9 cellular contexts compared by ENCODE assay signal in the genomic region with DNA sequence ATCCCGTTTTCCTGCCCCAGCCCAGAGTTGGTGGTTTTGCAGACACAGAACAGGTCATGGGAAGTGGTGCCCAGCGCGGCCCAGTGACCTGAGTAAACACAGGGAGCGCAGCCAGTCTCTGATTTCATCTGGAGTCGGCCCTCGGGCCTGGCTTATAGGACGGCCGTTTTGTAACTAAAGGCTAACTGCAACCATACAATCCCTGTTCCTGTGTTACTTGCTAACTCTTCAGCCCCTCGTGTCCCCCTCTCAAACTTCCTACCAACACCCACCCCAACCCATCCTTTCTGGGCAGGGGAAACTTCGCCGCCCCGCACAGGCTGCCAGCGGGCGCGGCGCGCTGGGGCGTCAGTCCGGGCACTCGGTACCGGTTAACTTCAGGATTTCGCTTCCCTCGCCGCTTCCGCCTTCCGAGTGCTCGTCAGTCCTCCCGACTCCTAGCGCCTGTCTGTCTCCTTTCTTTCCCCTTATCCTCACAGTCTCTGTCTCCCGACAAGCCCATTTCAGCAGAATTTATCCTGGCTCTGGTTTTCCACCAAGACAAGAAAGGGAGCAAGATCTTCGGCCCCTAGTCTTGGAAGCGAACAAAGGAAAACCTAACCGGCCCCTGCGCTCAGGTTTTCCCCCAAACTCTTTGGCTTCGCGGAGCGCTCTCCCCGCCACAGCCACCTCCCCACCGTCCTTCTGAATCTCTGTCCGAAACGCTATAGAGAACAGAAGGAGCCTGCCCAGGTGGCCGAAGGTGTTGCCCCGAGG. TPM values are rescaled to one million over a fixed set of nuclear protein-coding genes. Genes with fewer than 3 reads are reported as not detected.
DNase-seq lines count a peak whose midpoint lies in the region; ATAC-seq, FAIRE-seq and TF ChIP-seq lines count a peak whose summit lies in the region.
"Had no signal": no experiment of that assay in that cellular context is flagged by ENCODE, and none has a peak within 500 bp of the region (broad histone marks: within the 10 kb centered on the region; RNA-seq: fewer than 3 reads in every experiment).

No MANE protein-coding gene starts in this region.

- peak overlapping the region in 1 of 2 donors; percentile 31 for H3K27ac Mint-ChIP-seq in T-cell

- TF ChIP-seq CTCF in AG04450 (IDR thresholded peaks at IDR 0.05; ENCODE audit: low read depth, low read length) (no peak), foreskin keratinocyte (conservative IDR thresholded peaks at IDR 0.05) (no peak), spleen (IDR thresholded peaks at IDR 0.05 in 8 of 11, conservative IDR thresholded peaks at IDR 0.05 in 3 of 11) (no peak)

- H3K4me3 ChIP-seq in AG04450 (ENCODE audit: low read depth, low read length) (peak overlapping the region; percentile 88), spleen (peak overlapping the region in 6 of 8 donors; percentile 12 to 72 (median 46))

- TF ChIP-seq POLR2A in H54 (IDR thresholded peaks at IDR 0.05; ENCODE audit: low read depth, low read length) (no peak), spleen (IDR thresholded peaks at IDR 0.05) (no peak)

- H3K36me3 ChIP-seq in spleen: no peaks in the 10 kb centered on the region

- DNase-seq in AG04450 (ENCODE audit: low read depth, low spot score) (no peak), H54 (ENCODE audit: insufficient read length, low spot score) (peak; percentile 48), T-cell (no peak), foreskin keratinocyte (no peak), spleen (no peak), NCI-H1436 treated with DMSO at 0.1 percent for 48 hours (lab: John Stamatoyannopoulos, UW) (no peak), RKO (ENCODE audit: low spot score) (no peak)

- peak overlapping the region; percentile 73 for H3K27ac ChIP-seq in AG04450 (ENCODE audit: low read depth, low read length)
- H3K27ac ChIP-seq in foreskin keratinocyte: no peak overlapping the region
- H3K27ac ChIP-seq in spleen: no peak overlapping the region

- peaks cover 9% of the 10 kb centered on the region for H3K9me3 ChIP-seq in AG04450 (ENCODE audit: control insufficient read depth, insufficient read depth, low read length)
- peaks cover 0 to 8% (median 0%) of the 10 kb centered on the region in 8 donors for H3K9me3 ChIP-seq in spleen

- CTCF ChIA-PET in AG04450 (lab: Charles Lee) (interaction anchor here (0.9 kb wide), 2 partner anchors 21 to 22 kb away, joined by 3 to 4 read pairs; no protein-coding TSS in a partner anchor), T-cell (lab: Charles Lee) (no interaction called here)

- H3K9me3 Mint-ChIP-seq in T-cell: no peaks in the 10 kb centered on the region

- H3K4me1 Mint-ChIP-seq in T-cell: peaks cover 50 to 60% (median 53%) of the 10 kb centered on the region in 3 donors

- no peaks in the 10 kb centered on the region for H3K36me3 Mint-ChIP-seq in T-cell

- ATAC-seq in T-cell (replicated peaks in 1 of 4) (no peak), foreskin keratinocyte (peak; percentile 36), HG03442 (IDR thresholded peaks at IDR 0.05; ENCODE audit: unreplicated experiment) (no peak)

- H3K4me1 ChIP-seq in foreskin keratinocyte: no peaks in the 10 kb centered on the region
- H3K4me1 ChIP-seq in spleen: peaks cover 24 to 66% (median 56%) of the 10 kb centered on the region in 6 donors

- intact Hi-C loops in spleen (cut with DNase I; ENCODE audit: low total_unique reads): no loop called here

- WGBS in spleen, 5 donors: 4 to 8% (median 5%) methylated on average over 43 of the region's 43 CpGs

- peak overlapping the region; percentile 11 to 55 (median 41) for H3K4me3 Mint-ChIP-seq in T-cell

- POLR2A ChIA-PET in AG04450 (lab: Yijun Ruan, JAX): interaction anchor here (0.6 to 1.2 kb wide), 4 partner anchors 9 to 605 kb away, joined by 3 to 19 read pairs (median 4); no protein-coding TSS in a partner anchor
- POLR2A ChIA-PET in T-cell (lab: Charles Lee): no interaction called here

- peaks cover 70 to 84% of the 10 kb centered on the region in 2 donors for H3K27me3 Mint-ChIP-seq in T-cell

- H3K27me3 ChIP-seq in AG04450 (ENCODE audit: control insufficient read depth, insufficient read depth, low read length) (no peaks in the 10 kb centered on the region), foreskin keratinocyte (peaks cover 100% of the 10 kb centered on the region), spleen (replicated peaks in 1 of 7) (peaks cover 17 to 100% (median 99%) of the 10 kb centered on the region in 7 donors)

- FAIRE-seq in H54 (lab: Jason Lieb, UNC): no peak
- FAIRE-seq: islet of Langerhans had no signal

RNA-seq across cellular contexts. Expression of gene SIX1, which starts 2.0 kb away (rescaled TPM):
- polyA plus RNA-seq in AG04450 (2011; rRNA removed) (25.6 and 26.9 TPM in 2 replicates), foreskin keratinocyte (not detected in 2 replicates), spleen (under 1 TPM in 1 of 3 donors, not detected in 2; 0.03 TPM)
- 19.9 and 23.8 TPM in 2 replicates for polyA minus RNA-seq in AG04450 (2011; rRNA and poly(A)+ RNA removed)
- total RNA-seq in T-cell (under 1 TPM in 1 of 5 donors, not detected in 4; 0.18 TPM), foreskin keratinocyte (not detected in 2 replicates), spleen (not detected)
